ENCODE assay signal across 13 cellular contexts in genomic region chr7:64892116-64892515, GRCh38.
"Had no signal": no experiment of that assay in that cellular context is flagged by ENCODE, and none has a peak within 500 bp of the region (broad histone marks: within the 10 kb centered on the region; RNA-seq: fewer than 3 reads in every experiment).

No MANE protein-coding gene starts in this region.

- ATAC-seq: activated CD8-positive, alpha-beta T cell treated with anti-CD3 and anti-CD28 coated beads, Interleukin-2, amount 10 ng/mL, durations not matched to agents 7 days and 5 days; lower lobe of right lung; stimulated activated memory B cell treated with anti-CD40 and anti-IgM and Interleukin-4, amounts not matched to agents 10 μg/mL and 1 μg/mL and 100 μg/mL, for 72 hours; WTC11 had no signal

- DNase-seq: activated CD4-positive, alpha-beta T cell treated with anti-CD3 and anti-CD28 coated beads for 48 hours; activated naive CD4-positive, alpha-beta T cell; effector memory CD4-positive, alpha-beta T cell; left cardiac atrium; lower lobe of right lung; midbrain; stimulated activated CD4-positive, alpha-beta T cell treated with anti-CD3 and anti-CD28 coated beads, Interleukin-1b, Interleukin-23, amount 100 ng/mL, for 48 hours; upper lobe of left lung had no signal

- H3K27ac ChIP-seq: epithelial cell of prostate, lower lobe of right lung, right atrium auricular region, upper lobe of left lung had no signal
